In genomic region chr13:23770428-23770827, GRCh38 we compare ENCODE assay signal across 15 cellular contexts.
"Had no signal": no experiment of that assay in that cellular context is flagged by ENCODE, and none has a peak within 500 bp of the region (broad histone marks: within the 10 kb centered on the region; RNA-seq: fewer than 3 reads in every experiment).

No MANE protein-coding gene starts in this region.

- H3K27ac Mint-ChIP-seq: activated CD4-positive, alpha-beta memory T cell treated with anti-CD3 and anti-CD28 coated beads, Interleukin-2, amount 10 ng/mL, durations not matched to agents 7 days and 5 days; activated naive CD8-positive, alpha-beta T cell treated with anti-CD3 and anti-CD28 coated beads, Interleukin-2, amount 10 ng/mL, durations not matched to agents 7 days and 5 days; activated T-cell treated with anti-CD3 and anti-CD28 coated beads, Interleukin-2, amount 50 U/mL, for 72 hours had no signal

- H3K36me3 Mint-ChIP-seq: activated naive CD8-positive, alpha-beta T cell treated with anti-CD3 and anti-CD28 coated beads, Interleukin-2, amount 10 ng/mL, durations not matched to agents 7 days and 5 days had no signal

- H2AFZ ChIP-seq: parathyroid adenoma had no signal

- H3K27me3 Mint-ChIP-seq: activated CD4-positive, alpha-beta memory T cell treated with anti-CD3 and anti-CD28 coated beads, Interleukin-2, amount 10 ng/mL, durations not matched to agents 7 days and 5 days; activated naive CD8-positive, alpha-beta T cell treated with anti-CD3 and anti-CD28 coated beads, Interleukin-2, amount 10 ng/mL, durations not matched to agents 7 days and 5 days had no signal

- H3K9me3 ChIP-seq: breast epithelium, heart left ventricle, thyroid gland, uterus had no signal

- H3K4me1 ChIP-seq: breast epithelium, parathyroid adenoma, uterus had no signal

- H3K27me3 ChIP-seq: breast epithelium, heart left ventricle, thyroid gland, uterus had no signal

- H3K4me3 Mint-ChIP-seq: activated CD4-positive, alpha-beta memory T cell treated with anti-CD3 and anti-CD28 coated beads, Interleukin-2, amount 10 ng/mL, durations not matched to agents 7 days and 5 days; activated naive CD8-positive, alpha-beta T cell treated with anti-CD3 and anti-CD28 coated beads, Interleukin-2, amount 10 ng/mL, durations not matched to agents 7 days and 5 days; activated T-cell treated with anti-CD3 and anti-CD28 coated beads, Interleukin-2, amount 50 U/mL, for 72 hours had no signal

- H3K36me3 ChIP-seq: breast epithelium, heart left ventricle, thyroid gland, uterus had no signal

- ATAC-seq: activated T-cell treated with anti-CD3 and anti-CD28 coated beads, Interleukin-2, amount 50 U/mL, for 72 hours; left ventricle myocardium superior had no signal

- H3K4me3 ChIP-seq: breast epithelium, heart left ventricle, thyroid gland, uterus had no signal

- H3K27ac ChIP-seq: breast epithelium, heart left ventricle, parathyroid adenoma, thyroid gland, uterus had no signal

- H3K79me2 ChIP-seq: parathyroid adenoma had no signal

- DNase-seq: activated CD4-positive, alpha-beta memory T cell treated with anti-CD3 and anti-CD28 coated beads, Interleukin-2, amount 10 ng/mL, durations not matched to agents 7 days and 5 days; activated naive CD8-positive, alpha-beta T cell treated with anti-CD3 and anti-CD28 coated beads, Interleukin-2, amount 10 ng/mL, durations not matched to agents 7 days and 5 days; activated T-cell treated with anti-CD3 and anti-CD28 coated beads, Interleukin-2, amount 50 U/mL, for 72 hours; anterior cingulate cortex; dermis blood vessel endothelial cell; heart left ventricle; kidney; left ventricle myocardium superior; mesenchymal stem cell; retina; stimulated activated CD4-positive, alpha-beta T cell treated with anti-CD3 and anti-CD28 coated beads, Interleukin-4, amount 100 ng/mL, for 4 hours; thyroid gland; uterus had no signal

- H3K9me3 Mint-ChIP-seq: activated CD4-positive, alpha-beta memory T cell treated with anti-CD3 and anti-CD28 coated beads, Interleukin-2, amount 10 ng/mL, durations not matched to agents 7 days and 5 days; activated naive CD8-positive, alpha-beta T cell treated with anti-CD3 and anti-CD28 coated beads, Interleukin-2, amount 10 ng/mL, durations not matched to agents 7 days and 5 days; activated T-cell treated with anti-CD3 and anti-CD28 coated beads, Interleukin-2, amount 50 U/mL, for 72 hours had no signal
